17 cellular contexts compared by ENCODE assay signal in genomic region chr4:7083597-7084563, GRCh38. TPM values are rescaled to one million over a fixed set of nuclear protein-coding genes. Genes with fewer than 3 reads are reported as not detected.
DNase-seq lines count a peak whose midpoint lies in the region; ATAC-seq, FAIRE-seq and TF ChIP-seq lines count a peak whose summit lies in the region.
"Had no signal": no experiment of that assay in that cellular context is flagged by ENCODE, and none has a peak within 500 bp of the region (broad histone marks: within the 10 kb centered on the region; RNA-seq: fewer than 3 reads in every experiment).

No MANE protein-coding gene starts in this region.

- H3K4me3 Mint-ChIP-seq in T-helper 1 cell treated with Interleukin-12 subunit alpha and Interleukin-12 subunit beta and Interleukin-4 antibody, amounts not matched to agents 30 μg/mL and 1 μg/mL, for 36 hours: peak overlapping the region; percentile 8
- H3K4me3 Mint-ChIP-seq: activated B cell treated with CpG ODN at 0.5 μM for 24 hours had no signal

- no peaks in the 10 kb centered on the region for H3K36me3 Mint-ChIP-seq in T-helper 1 cell treated with Interleukin-12 subunit alpha and Interleukin-12 subunit beta and Interleukin-4 antibody, amounts not matched to agents 30 μg/mL and 1 μg/mL, for 36 hours (ENCODE audit: low read depth)
- H3K36me3 Mint-ChIP-seq: CD4-positive, CD25-positive, alpha-beta regulatory T cell had no signal

- no peaks in the 10 kb centered on the region for H3K36me3 ChIP-seq in small intestine (ENCODE audit: control insufficient read depth in 2 of 2, insufficient read depth in 2 of 2, low read length in 2 of 2)

- no peaks in the 10 kb centered on the region for H3K9me3 ChIP-seq in small intestine (ENCODE audit: control insufficient read depth, low read depth)
- H3K9me3 ChIP-seq: body of pancreas had no signal

- no peaks in the 10 kb centered on the region for H3K4me1 ChIP-seq in small intestine (ENCODE audit: control insufficient read depth in 2 of 2, insufficient read depth in 1 of 2, low read depth in 1 of 2, low read length in 1 of 2)

- peak overlapping the region; percentile 9 for H3K4me3 ChIP-seq in fibroblast of villous mesenchyme (ENCODE audit: low read depth, low read length)
- H3K4me3 ChIP-seq in small intestine (ENCODE audit: low read depth in 1 of 2, low read length in 2 of 2): peak overlapping the region in 1 of 2 donors; percentile 30
- H3K4me3 ChIP-seq: body of pancreas had no signal

- DNase-seq in T-helper 1 cell: no peak
- no peak for DNase-seq in fibroblast of villous mesenchyme (ENCODE audit: low read depth)
- DNase-seq in small intestine: peak; percentile 25
- DNase-seq in pons (ENCODE audit: low spot score): no peak
- no peak for DNase-seq in NCI-H2107 (lab: John Stamatoyannopoulos, UW)
- DNase-seq: activated B cell treated with CpG ODN at 0.5 μM for 24 hours; activated effector memory CD4-positive, alpha-beta T cell treated with Interleukin-2 at 50 U/mL for 16 hours; CD4-positive, CD25-positive, alpha-beta regulatory T cell; DMS79 treated with DMSO at 0.1 percent for 48 hours; hypothalamus; naive B cell; NCI-H1694; NCI-H510A treated with DMSO at 0.1 percent for 48 hours had no signal

- 52 to 65% (median 63%) methylated on average over 9 of the region's 9 CpGs for WGBS in small intestine, 3 donors

- no peaks in the 10 kb centered on the region for H3K9me3 Mint-ChIP-seq in T-helper 1 cell treated with Interleukin-12 subunit alpha and Interleukin-12 subunit beta and Interleukin-4 antibody, amounts not matched to agents 30 μg/mL and 1 μg/mL, for 36 hours

- H3K27me3 Mint-ChIP-seq in T-helper 1 cell treated with Interleukin-12 subunit alpha and Interleukin-12 subunit beta and Interleukin-4 antibody, amounts not matched to agents 30 μg/mL and 1 μg/mL, for 36 hours (ENCODE audit: low read depth): peaks cover 70% of the 10 kb centered on the region

- H3K27ac ChIP-seq in small intestine (ENCODE audit: low read depth in 1 of 2, low read length in 1 of 2): no peak overlapping the region
- H3K27ac ChIP-seq: body of pancreas had no signal

- no peak for FAIRE-seq in small intestine (lab: Jason Lieb, UNC)

- no peak for TF ChIP-seq CTCF in fibroblast of villous mesenchyme (IDR thresholded peaks at IDR 0.05; ENCODE audit: insufficient read depth, low read depth, low read length)

- H3K27me3 ChIP-seq in small intestine (ENCODE audit: control insufficient read depth in 2 of 2, insufficient read depth in 2 of 2, low read length in 2 of 2): no peaks in the 10 kb centered on the region
- H3K27me3 ChIP-seq: body of pancreas had no signal

- H3K4me1 Mint-ChIP-seq in T-helper 1 cell treated with Interleukin-12 subunit alpha and Interleukin-12 subunit beta and Interleukin-4 antibody, amounts not matched to agents 30 μg/mL and 1 μg/mL, for 36 hours (ENCODE audit: low read depth): peaks cover 2% of the 10 kb centered on the region
- H3K4me1 Mint-ChIP-seq: activated B cell treated with CpG ODN at 0.5 μM for 24 hours, naive B cell had no signal

- ATAC-seq in SK-N-SH treated with all-trans-retinoic acid at 6 μM for 48 hours (0 out of 3 replicates have a peak, but pooled peaks have one; percentile 21), GM21717 (IDR thresholded peaks at IDR 0.05; ENCODE audit: unreplicated experiment) (no peak)
- ATAC-seq: body of pancreas had no signal

- H3K27ac Mint-ChIP-seq in T-helper 1 cell treated with Interleukin-12 subunit alpha and Interleukin-12 subunit beta and Interleukin-4 antibody, amounts not matched to agents 30 μg/mL and 1 μg/mL, for 36 hours: no peak overlapping the region
- H3K27ac Mint-ChIP-seq: activated B cell treated with CpG ODN at 0.5 μM for 24 hours; CD4-positive, CD25-positive, alpha-beta regulatory T cell; naive B cell had no signal

TF ChIP-seq in SK-N-SH treated with all-trans-retinoic acid at 6 μM for 48 hours, 23 proteins besides CTCF, POLR2A, EP300 and RAD21:
- no peak for TF ChIP-seq ESRRG (CRISPR knock-in tag; IDR thresholded peaks at IDR 0.05)
- no peak for TF ChIP-seq POU6F1 (CRISPR knock-in tag; IDR thresholded peaks at IDR 0.05; ENCODE audit: borderline replicate concordance, low read depth)

RNA-seq across cellular contexts. Expression of gene GRPEL1, which starts 16.0 kb away (rescaled TPM):
- 17.1 and 32.8 TPM in 2 replicates for total RNA-seq in fibroblast of villous mesenchyme
- 10 to 100 TPM; 27.6 to 36.8 (median 27.7) TPM for polyA plus RNA-seq in small intestine

RNA-seq across cellular contexts. Expression of gene TADA2B, which starts 40.7 kb away (rescaled TPM):
- 12.2 and 16.0 TPM in 2 replicates for total RNA-seq in fibroblast of villous mesenchyme
- 10 to 100 TPM; 13.5 to 14.7 (median 14.5) TPM for polyA plus RNA-seq in small intestine
